In genomic region chr11:68263444-68264035, GRCh38 we compare ENCODE assay signal across 22 cellular contexts.
"Had no signal": no experiment of that assay in that cellular context is flagged by ENCODE, and none has a peak within 500 bp of the region (broad histone marks: within the 10 kb centered on the region; RNA-seq: fewer than 3 reads in every experiment).

No MANE protein-coding gene starts in this region.

- H3K4me1 ChIP-seq: foreskin keratinocyte, suprapubic skin had no signal

- H3K4me2 ChIP-seq: hepatocyte had no signal

- H3K9me3 ChIP-seq: esophagus muscularis mucosa, suprapubic skin, transverse colon, vagina had no signal

- DNase-seq: activated CD4-positive, alpha-beta memory T cell treated with anti-CD3 and anti-CD28 coated beads, Interleukin-2, amount 10 ng/mL, durations not matched to agents 7 days and 5 days; activated CD8-positive, alpha-beta memory T cell treated with anti-CD3 and anti-CD28 coated beads, Interleukin-2, amount 10 ng/mL, durations not matched to agents 7 days and 5 days; activated naive CD4-positive, alpha-beta T cell; activated naive CD8-positive, alpha-beta T cell treated with anti-CD3 and anti-CD28 coated beads for 36 hours; amniotic stem cell; central memory CD4-positive, alpha-beta T cell; cortex of kidney; effector CD4-positive, alpha-beta T cell; foreskin keratinocyte; left cardiac atrium; stimulated activated naive CD8-positive, alpha-beta T cell treated with anti-CD3 and anti-CD28 coated beads, Interleukin-15, amount 100 ng/mL, for 72 hours; SW 1271; T-helper 2 cell; transverse colon had no signal

- H3K4me3 ChIP-seq: esophagus muscularis mucosa, hepatocyte, lung, skin epidermis, suprapubic skin, transverse colon, vagina had no signal

- H3K27ac ChIP-seq: esophagus muscularis mucosa, foreskin keratinocyte, hepatocyte, skin epidermis, suprapubic skin, transverse colon, vagina had no signal

- ATAC-seq: activated CD8-positive, alpha-beta memory T cell treated with anti-CD3 and anti-CD28 coated beads, Interleukin-2, amount 10 ng/mL, durations not matched to agents 7 days and 5 days; foreskin keratinocyte; natural killer cell treated with Interleukin-12 subunit alpha and Interleukin-12 subunit beta and Interleukin-15 and Interleukin-18, amount 100 ng/mL, for 72 hours; stimulated activated naive CD8-positive, alpha-beta T cell treated with anti-CD3 and anti-CD28 coated beads, Interleukin-15, amount 100 ng/mL, for 72 hours had no signal

- H3K9me3 Mint-ChIP-seq: activated CD4-positive, alpha-beta memory T cell treated with anti-CD3 and anti-CD28 coated beads, Interleukin-2, amount 10 ng/mL, durations not matched to agents 7 days and 5 days; activated naive CD8-positive, alpha-beta T cell treated with anti-CD3 and anti-CD28 coated beads for 36 hours; brain; natural killer cell treated with Interleukin-12 subunit alpha and Interleukin-12 subunit beta and Interleukin-15 and Interleukin-18, amount 100 ng/mL, for 72 hours had no signal

- H3K27me3 ChIP-seq: esophagus muscularis mucosa, foreskin keratinocyte, hepatocyte, suprapubic skin, transverse colon, vagina had no signal

- H3K27ac Mint-ChIP-seq: activated CD4-positive, alpha-beta memory T cell treated with anti-CD3 and anti-CD28 coated beads, Interleukin-2, amount 10 ng/mL, durations not matched to agents 7 days and 5 days; activated CD8-positive, alpha-beta memory T cell treated with anti-CD3 and anti-CD28 coated beads, Interleukin-2, amount 10 ng/mL, durations not matched to agents 7 days and 5 days; activated naive CD8-positive, alpha-beta T cell treated with anti-CD3 and anti-CD28 coated beads for 36 hours; natural killer cell treated with Interleukin-12 subunit alpha and Interleukin-12 subunit beta and Interleukin-15 and Interleukin-18, amount 100 ng/mL, for 72 hours had no signal

- H3K4me3 Mint-ChIP-seq: activated CD4-positive, alpha-beta memory T cell treated with anti-CD3 and anti-CD28 coated beads, Interleukin-2, amount 10 ng/mL, durations not matched to agents 7 days and 5 days; activated CD8-positive, alpha-beta memory T cell treated with anti-CD3 and anti-CD28 coated beads, Interleukin-2, amount 10 ng/mL, durations not matched to agents 7 days and 5 days; activated naive CD8-positive, alpha-beta T cell treated with anti-CD3 and anti-CD28 coated beads for 36 hours; brain; natural killer cell treated with Interleukin-12 subunit alpha and Interleukin-12 subunit beta and Interleukin-15 and Interleukin-18, amount 100 ng/mL, for 72 hours; stimulated activated naive CD8-positive, alpha-beta T cell treated with anti-CD3 and anti-CD28 coated beads, Interleukin-15, amount 100 ng/mL, for 72 hours had no signal

- H2AFZ ChIP-seq: hepatocyte had no signal

- H3K27me3 Mint-ChIP-seq: activated CD4-positive, alpha-beta memory T cell treated with anti-CD3 and anti-CD28 coated beads, Interleukin-2, amount 10 ng/mL, durations not matched to agents 7 days and 5 days; activated CD8-positive, alpha-beta memory T cell treated with anti-CD3 and anti-CD28 coated beads, Interleukin-2, amount 10 ng/mL, durations not matched to agents 7 days and 5 days; activated naive CD8-positive, alpha-beta T cell treated with anti-CD3 and anti-CD28 coated beads for 36 hours; natural killer cell treated with Interleukin-12 subunit alpha and Interleukin-12 subunit beta and Interleukin-15 and Interleukin-18, amount 100 ng/mL, for 72 hours; stimulated activated naive CD8-positive, alpha-beta T cell treated with anti-CD3 and anti-CD28 coated beads, Interleukin-15, amount 100 ng/mL, for 72 hours had no signal
